ENCODE assay signal across 14 cellular contexts in genomic region chr4:184237612-184238011, GRCh38. TPM values are rescaled to one million over a fixed set of nuclear protein-coding genes. Genes with fewer than 3 reads are reported as not detected.
A peak's percentile ranks its signal among the peaks of the same experiment; 100 is the strongest.
DNase-seq lines count a peak whose midpoint lies in the region; ATAC-seq and TF ChIP-seq lines count a peak whose summit lies in the region.
"Had no signal": no experiment of that assay in that cellular context is flagged by ENCODE, and none has a peak within 500 bp of the region (broad histone marks: within the 10 kb centered on the region; RNA-seq: fewer than 3 reads in every experiment).

No MANE protein-coding gene starts in this region.

- H3K27me3 Mint-ChIP-seq in natural killer cell (ENCODE audit: low read depth in 2 of 2) (peaks cover 4 to 7% of the 10 kb centered on the region in 2 donors), mesothelial cell of epicardium (ENCODE audit: low read depth) (no peaks in the 10 kb centered on the region)

- ATAC-seq in GM18868 (IDR thresholded peaks at IDR 0.05; ENCODE audit: unreplicated experiment) (peak; percentile 60), natural killer cell (peak in 2 of 3 donors; percentile 52 to 68), GM19452 (IDR thresholded peaks at IDR 0.05; ENCODE audit: unreplicated experiment) (no peak)
- ATAC-seq in activated naive CD4-positive, alpha-beta T cell treated with anti-CD3 and anti-CD28 coated beads, Interleukin-2, amount 50 U/mL, for 72 hours, result peak; percentile 99
- ATAC-seq: left lobe of liver had no signal

- intact Hi-C loops in natural killer cell (cut with micrococcal nuclease), result no loop called here

- no peak for TF ChIP-seq CTCF in natural killer cell (IDR thresholded peaks at IDR 0.05)
- no peak for TF ChIP-seq CTCF in mesothelial cell of epicardium (IDR thresholded peaks at IDR 0.05; ENCODE audit: unreplicated experiment)

- peaks cover 0 to 18% of the 10 kb centered on the region in 2 donors for H3K36me3 Mint-ChIP-seq in activated naive CD4-positive, alpha-beta T cell treated with anti-CD3 and anti-CD28 coated beads, Interleukin-2, amount 50 U/mL, for 72 hours
- H3K36me3 Mint-ChIP-seq in natural killer cell (no peaks in the 10 kb centered on the region), mesothelial cell of epicardium (no peaks in the 10 kb centered on the region)
- H3K36me3 Mint-ChIP-seq: type B pancreatic cell had no signal

- H3K4me1 Mint-ChIP-seq in natural killer cell, result no peaks in the 10 kb centered on the region
- no peaks in the 10 kb centered on the region for H3K4me1 Mint-ChIP-seq in mesothelial cell of epicardium

- H3K27ac Mint-ChIP-seq in activated naive CD4-positive, alpha-beta T cell treated with anti-CD3 and anti-CD28 coated beads, Interleukin-2, amount 50 U/mL, for 72 hours, result peak overlapping the region; percentile 84 to 97
- H3K27ac Mint-ChIP-seq in natural killer cell (no peak overlapping the region), mesothelial cell of epicardium (no peak overlapping the region)
- H3K27ac Mint-ChIP-seq: type B pancreatic cell had no signal

- H3K9me3 Mint-ChIP-seq in activated naive CD4-positive, alpha-beta T cell treated with anti-CD3 and anti-CD28 coated beads, Interleukin-2, amount 50 U/mL, for 72 hours, result peaks cover 0 to 9% of the 10 kb centered on the region in 2 donors
- H3K9me3 Mint-ChIP-seq in natural killer cell (no peaks in the 10 kb centered on the region), mesothelial cell of epicardium (peaks cover 3% of the 10 kb centered on the region)
- H3K9me3 Mint-ChIP-seq: type B pancreatic cell had no signal

- peak; percentile 5 for DNase-seq in RPMI7951 (ENCODE audit: low read depth)
- DNase-seq in activated naive CD4-positive, alpha-beta T cell treated with anti-CD3 and anti-CD28 coated beads, Interleukin-2, amount 50 U/mL, for 72 hours (ENCODE audit: low spot score in 2 of 2), result peak in 1 of 2 donors; percentile 37
- no peak for DNase-seq in natural killer cell
- no peak for DNase-seq in NCI-H2171 treated with DMSO at 0.1 percent for 48 hours (lab: John Stamatoyannopoulos, UW)
- DNase-seq in NCI-H510A treated with DMSO at 0.1 percent for 48 hours (lab: John Stamatoyannopoulos, UW), result no peak
- no peak for DNase-seq in mesothelial cell of epicardium (ENCODE audit: low spot score in 2 of 2, unreplicated experiment in 2 of 2)
- DNase-seq: DMS 273 treated with DMSO at 0.1 percent for 48 hours, NCI-H2171 had no signal

- no peak overlapping the region for H3K4me3 Mint-ChIP-seq in natural killer cell
- no peak overlapping the region for H3K4me3 Mint-ChIP-seq in mesothelial cell of epicardium
- H3K4me3 Mint-ChIP-seq: type B pancreatic cell had no signal

RNA-seq across cellular contexts. Expression of gene ENPP6, which starts 19.9 kb away (rescaled TPM):
- total RNA-seq in RPMI7951 (2014; rRNA removed; shearing (Covaris generic)), result not detected in 2 replicates
- under 1 TPM; 0.07 to 0.47 TPM for total RNA-seq in activated naive CD4-positive, alpha-beta T cell treated with anti-CD3 and anti-CD28 coated beads, Interleukin-2, amount 50 U/mL, for 72 hours
- total RNA-seq in natural killer cell (under 1 TPM in 1 of 3 donors, not detected in 2; 0.23 TPM), mesothelial cell of epicardium (0.11 to 0.38 TPM (median 0.22 TPM) in 3 replicates)
- total RNA-seq: osteoblast, SJSA1 had no signal

Comparison
In these comparisons a context has a peak if more than half of its experiments do, and no peak if none do; other contexts are left out.
1. H3K27ac Mint-ChIP-seq: peak in activated naive CD4-positive, alpha-beta T cell treated with anti-CD3 and anti-CD28 coated beads, Interleukin-2, amount 50 U/mL, for 72 hours (2 of 2); none in natural killer cell (0 of 2) and mesothelial cell of epicardium (single experiment).